ENCODE assay signal across 10 cellular contexts in the genomic region with DNA sequence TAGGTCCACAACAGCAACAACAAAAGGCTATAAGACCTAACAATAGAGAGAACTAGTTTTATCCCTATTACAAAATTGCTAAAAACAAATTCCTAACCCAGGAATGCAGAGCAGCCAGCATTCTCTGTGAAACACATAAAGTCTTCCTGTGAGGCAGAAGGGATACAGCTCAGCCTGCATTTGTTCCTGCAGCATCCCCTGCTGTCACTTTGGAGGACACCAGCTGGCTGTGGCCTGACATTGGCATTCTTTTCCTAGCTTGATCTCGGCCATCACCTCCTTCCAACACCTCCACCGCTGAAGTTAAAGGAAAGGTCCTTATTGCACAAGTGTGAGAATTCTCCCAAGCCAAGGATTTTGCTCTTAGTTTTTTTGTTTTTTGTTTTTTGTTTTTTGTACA.
DNase-seq lines count a peak whose midpoint lies in the region; ATAC-seq, FAIRE-seq and TF ChIP-seq lines count a peak whose summit lies in the region.
"Had no signal": no experiment of that assay in that cellular context is flagged by ENCODE, and none has a peak within 500 bp of the region (broad histone marks: within the 10 kb centered on the region; RNA-seq: fewer than 3 reads in every experiment).

No MANE protein-coding gene starts in this region.

- CTCF ChIA-PET in HCT116 (lab: Charles Lee) = interaction anchor here (1.1 kb wide), 1 partner anchor 302 kb away, joined by 4 read pairs; no protein-coding TSS in a partner anchor

- TF ChIP-seq CTCF in AG09319 (IDR thresholded peaks at IDR 0.05; ENCODE audit: low read depth, low read length) (peak; percentile 62), HCT116 (IDR thresholded peaks at IDR 0.05 in 2 of 3, conservative IDR thresholded peaks at IDR 0.05 in 1 of 3; ENCODE audit: borderline replicate concordance in 1 of 3, insufficient read depth in 1 of 3, low read depth in 2 of 3, low read length in 2 of 3) (0 out of 6 replicates have a peak, but pooled peaks of 2 of the 3 experiments have one; percentile 12 to 16), bronchial epithelial cell (IDR thresholded peaks at IDR 0.05; ENCODE audit: insufficient read depth, low read length, severe bottlenecking) (peak; percentile 52), left lung (IDR thresholded peaks at IDR 0.05) (no peak)

- no peaks in the 10 kb centered on the region for H3K9me2 ChIP-seq in HCT116 (ENCODE audit: insufficient read depth)

- POLR2A ChIA-PET in HCT116 (lab: Charles Lee) = interaction anchor here (1.2 kb wide), 1 partner anchor 302 kb away, joined by 4 read pairs; no protein-coding TSS in a partner anchor

- H3K79me2 ChIP-seq in HCT116 (ENCODE audit: insufficient read depth, low read length) = no peaks in the 10 kb centered on the region

- H3K36me3 ChIP-seq in HCT116 (ENCODE audit: control insufficient read depth in 1 of 2, insufficient read depth in 2 of 2, low read length in 2 of 2) (no peaks in the 10 kb centered on the region), bronchial epithelial cell (ENCODE audit: control insufficient read depth, insufficient read depth, low read length) (no peaks in the 10 kb centered on the region), left lung (no peaks in the 10 kb centered on the region)

- RAD21 ChIA-PET in HCT116 (lab: Charles Lee; ENCODE audit: low non-redundant PET in 1 of 2, low total read pairs in 2 of 2, uncharacterized antibody in 2 of 2, unreplicated experiment in 2 of 2) = interaction anchor here in 1 of 2 experiments (0.7 kb wide), 1 partner anchor 302 kb away, joined by 3 read pairs; no protein-coding TSS in a partner anchor

- H3K27ac ChIP-seq in HCT116 (ENCODE audit: low read depth, low read length) (no peak overlapping the region), left lung (no peak overlapping the region)

- no peaks in the 10 kb centered on the region for H3K9me3 ChIP-seq in HCT116 (ENCODE audit: control insufficient read depth in 1 of 2, insufficient read depth in 1 of 2, low read depth in 1 of 2, low read length in 2 of 2)
- H3K9me3 ChIP-seq in left lung = no peaks in the 10 kb centered on the region

- TF ChIP-seq RAD21 in HCT116 (IDR thresholded peaks at IDR 0.05; ENCODE audit: low read depth) = peak; percentile 40; the same call in 1 of the 2 replicates

- no peak for FAIRE-seq in bronchial epithelial cell (lab: Jason Lieb, UNC)
- FAIRE-seq: G401.6 had no signal

- H3K4me2 ChIP-seq in HCT116 (ENCODE audit: low read length) = no peak overlapping the region

- BruUV-seq in HCT116 (replicated peaks; lab: Mats Ljungman, UMichigan) = no TSS peak

- H2AFZ ChIP-seq in HCT116 (ENCODE audit: low read depth, low read length, poor library complexity, severe bottlenecking) = no peak overlapping the region

- intact Hi-C loops in HCT116 (cut with micrococcal nuclease) = no loop called here
- intact Hi-C loops in left lung (cut with DNase I) = no loop called here

- no peak overlapping the region for H3K9ac ChIP-seq in HCT116 (ENCODE audit: low read length)

- H3K27me3 ChIP-seq in HCT116 (ENCODE audit: insufficient read depth, low read length) (no peaks in the 10 kb centered on the region), bronchial epithelial cell (ENCODE audit: control insufficient read depth, insufficient read depth, low read length) (no peaks in the 10 kb centered on the region), left lung (no peaks in the 10 kb centered on the region)

- no peak for DNase-seq in AG09319 (ENCODE audit: extremely low read depth, low read depth)
- DNase-seq in HCT116 (ENCODE audit: low read depth, low spot score) = no peak
- no peak for DNase-seq in bronchial epithelial cell (ENCODE audit: low read depth)
- DNase-seq in left lung = no peak
- no peak for DNase-seq in stimulated activated CD4-positive, alpha-beta T cell treated with anti-CD3 and anti-CD28 coated beads, Interleukin-4, amount 100 ng/mL, for 4 hours
- DNase-seq in activated gamma-delta T cell (lab: John Stamatoyannopoulos, UW) = no peak
- DNase-seq: NCI-H2171 treated with DMSO at 0.1 percent for 48 hours had no signal

- TF ChIP-seq POLR2A in HCT116 (IDR thresholded peaks at IDR 0.05; ENCODE audit: borderline replicate concordance, extremely low read depth, insufficient read depth, insufficient read length) = no peak

- H3K4me3 ChIP-seq in HCT116 (replicated peaks in 1 of 2; ENCODE audit: low read depth in 1 of 2, low read length in 2 of 2) = no peak overlapping the region
- no peak overlapping the region for H3K4me3 ChIP-seq in bronchial epithelial cell (ENCODE audit: low read depth, low read length)
- no peak overlapping the region for H3K4me3 ChIP-seq in left lung

- ATAC-seq in HCT116 (no peak), left lung (peak; percentile 19), HG03571 (IDR thresholded peaks at IDR 0.05; ENCODE audit: unreplicated experiment) (no peak), GM21526 (IDR thresholded peaks at IDR 0.05; ENCODE audit: low FRiP score, unreplicated experiment) (no peak)

- no peaks in the 10 kb centered on the region for H3K4me1 ChIP-seq in HCT116 (ENCODE audit: control insufficient read depth in 1 of 2, insufficient read depth in 2 of 2, low read length in 2 of 2)
- H3K4me1 ChIP-seq in left lung = no peaks in the 10 kb centered on the region

- no peaks in the 10 kb centered on the region for H4K20me1 ChIP-seq in HCT116 (ENCODE audit: insufficient read depth)

TF ChIP-seq in HCT116, 20 proteins besides CTCF, POLR2A, EP300 and RAD21:
- TF ChIP-seq ZFX (IDR thresholded peaks at IDR 0.05) (no peak), CBX3 (IDR thresholded peaks at IDR 0.05; ENCODE audit: low read depth) (no peak), SP1 (IDR thresholded peaks at IDR 0.05; ENCODE audit: low read depth) (no peak), YY1 (IDR thresholded peaks at IDR 0.05; ENCODE audit: extremely low read depth, insufficient replicate concordance, low read depth, low read length) (no peak), JUND (IDR thresholded peaks at IDR 0.05) (no peak), EGR1 (IDR thresholded peaks at IDR 0.05; ENCODE audit: low read depth) (no peak), ZNF274 (IDR thresholded peaks at IDR 0.05; ENCODE audit: low read depth, low read length) (no peak)

Comparison
In these comparisons a context has a peak if more than half of its experiments do, and no peak if none do; other contexts are left out.
1. CTCF ChIP-seq: peak in AG09319 (single experiment), HCT116 (2 of 3) and bronchial epithelial cell (single experiment); none in left lung (0 of 2).